ENCODE assay signal across 8 cellular contexts in the genomic region with DNA sequence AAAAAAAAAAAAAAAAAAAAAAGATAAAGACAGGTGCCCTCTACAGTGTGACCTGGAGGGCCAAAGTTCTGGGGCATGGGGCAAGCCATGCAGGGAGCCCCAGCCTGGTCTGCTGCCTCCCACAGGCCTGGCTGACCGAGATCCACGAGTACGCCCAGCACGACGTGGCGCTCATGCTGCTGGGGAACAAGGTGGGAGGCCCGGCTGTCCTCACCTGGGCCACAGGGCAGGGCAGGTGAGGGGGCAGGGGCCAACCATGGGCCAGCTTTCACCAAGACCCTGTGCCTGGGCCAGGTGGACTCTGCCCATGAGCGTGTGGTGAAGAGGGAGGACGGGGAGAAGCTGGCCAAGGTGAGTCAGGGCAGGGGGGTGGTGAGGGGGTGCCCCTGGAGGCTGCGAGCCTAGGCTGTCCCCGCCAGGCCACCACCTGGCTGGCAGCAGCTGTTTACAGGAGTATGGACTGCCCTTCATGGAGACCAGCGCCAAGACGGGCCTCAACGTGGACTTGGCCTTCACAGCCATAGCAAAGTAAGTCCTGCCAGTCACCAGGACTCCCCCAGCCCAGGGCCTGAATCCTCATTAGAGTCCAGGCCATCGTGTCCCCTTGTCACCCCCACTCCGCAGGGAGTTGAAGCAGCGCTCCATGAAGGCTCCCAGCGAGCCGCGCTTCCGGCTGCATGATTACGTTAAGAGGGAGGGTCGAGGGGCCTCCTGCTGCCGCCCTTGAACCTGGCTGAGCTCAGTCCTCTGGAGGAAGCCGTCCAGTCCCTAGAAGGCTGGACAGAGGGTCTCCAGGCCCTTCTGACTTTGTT. TPM values are rescaled to one million over a fixed set of nuclear protein-coding genes. Genes with fewer than 3 reads are reported as not detected.
DNase-seq lines count a peak whose midpoint lies in the region; TF ChIP-seq lines count a peak whose summit lies in the region.

No MANE protein-coding gene starts in this region.

- H3K4me1 ChIP-seq in colonic mucosa, result peaks cover 55% of the 10 kb centered on the region

- H3K9me3 ChIP-seq in colonic mucosa, result no peaks in the 10 kb centered on the region

- H3K4me1 Mint-ChIP-seq in activated CD4-positive, alpha-beta T cell treated with anti-CD3 and anti-CD28 coated beads, Interleukin-2, amount 10 ng/mL, durations not matched to agents 24 days and 14 days, result peaks cover 27% of the 10 kb centered on the region
- peaks cover 47% of the 10 kb centered on the region for H3K4me1 Mint-ChIP-seq in nephron

- H3K4me3 Mint-ChIP-seq in activated CD4-positive, alpha-beta T cell treated with anti-CD3 and anti-CD28 coated beads, Interleukin-2, amount 10 ng/mL, durations not matched to agents 24 days and 14 days, result peak overlapping the region; percentile 92
- peak overlapping the region; percentile 85 to 88 (median 85) for H3K4me3 Mint-ChIP-seq in nephron

- H3K36me3 ChIP-seq in colonic mucosa, result no peaks in the 10 kb centered on the region

- peak overlapping the region; percentile 92 for H3K27ac Mint-ChIP-seq in activated CD4-positive, alpha-beta T cell treated with anti-CD3 and anti-CD28 coated beads, Interleukin-2, amount 10 ng/mL, durations not matched to agents 24 days and 14 days
- H3K27ac Mint-ChIP-seq in nephron, result peak overlapping the region; percentile 29 to 88 (median 52)

- no peaks in the 10 kb centered on the region for H3K27me3 ChIP-seq in colonic mucosa

- DNase-seq in activated CD4-positive, alpha-beta T cell treated with anti-CD3 and anti-CD28 coated beads, Interleukin-2, amount 10 ng/mL, durations not matched to agents 24 days and 14 days, result peak; percentile 68
- DNase-seq in activated CD4-positive, alpha-beta T cell treated with anti-CD3 and anti-CD28 coated beads, Interleukin-2, amount 50 U/mL, for 1 hour, result no peak
- DNase-seq in RPMI8226 (peak; percentile 76), colonic mucosa (peak; percentile 58), HuH-7 (ENCODE audit: low spot score) (no peak), HPDE6-E6E7 (ENCODE audit: extremely low spot score) (no peak), NCI-H524 treated with DMSO at 0.1 percent for 48 hours (lab: John Stamatoyannopoulos, UW) (no peak)

- H3K27me3 Mint-ChIP-seq in activated CD4-positive, alpha-beta T cell treated with anti-CD3 and anti-CD28 coated beads, Interleukin-2, amount 10 ng/mL, durations not matched to agents 24 days and 14 days, result peaks cover 2% of the 10 kb centered on the region
- no peaks in the 10 kb centered on the region for H3K27me3 Mint-ChIP-seq in nephron (ENCODE audit: low read depth)

- intact Hi-C loops in activated CD4-positive, alpha-beta T cell treated with anti-CD3 and anti-CD28 coated beads, Interleukin-2, amount 10 ng/mL, durations not matched to agents 24 days and 14 days (cut with micrococcal nuclease), result no loop called here
- intact Hi-C loops in colonic mucosa (cut with DNase I), result no loop called here

- no peaks in the 10 kb centered on the region for H3K9me3 Mint-ChIP-seq in activated CD4-positive, alpha-beta T cell treated with anti-CD3 and anti-CD28 coated beads, Interleukin-2, amount 10 ng/mL, durations not matched to agents 24 days and 14 days
- no peaks in the 10 kb centered on the region for H3K9me3 Mint-ChIP-seq in nephron

- peak overlapping the region; percentile 76 for H3K4me3 ChIP-seq in colonic mucosa

- peak overlapping the region; percentile 67 for H3K27ac ChIP-seq in colonic mucosa

- TF ChIP-seq CTCF in colonic mucosa (IDR thresholded peaks at IDR 0.05) (no peak), nephron (IDR thresholded peaks at IDR 0.05; ENCODE audit: unreplicated experiment in 3 of 3) (no peak)

- H3K9ac ChIP-seq in colonic mucosa (ENCODE audit: low read depth in 2 of 2, low read length in 2 of 2), result peak overlapping the region; percentile 67 to 100

- peaks cover 47% of the 10 kb centered on the region for H3K36me3 Mint-ChIP-seq in activated CD4-positive, alpha-beta T cell treated with anti-CD3 and anti-CD28 coated beads, Interleukin-2, amount 10 ng/mL, durations not matched to agents 24 days and 14 days (ENCODE audit: low read depth)
- H3K36me3 Mint-ChIP-seq in nephron (ENCODE audit: low read depth), result peaks cover 5% of the 10 kb centered on the region

RNA-seq across cellular contexts. Expression of a gene that starts 2.7 kb away (rescaled TPM):
- total RNA-seq in activated CD4-positive, alpha-beta T cell treated with anti-CD3 and anti-CD28 coated beads, Interleukin-2, amount 10 ng/mL, durations not matched to agents 24 days and 14 days, result 68.7 and 80.3 TPM in 2 replicates
- total RNA-seq in colonic mucosa, result 100 to 1,000 TPM; 102 to 131 TPM

RNA-seq across cellular contexts. Expression of a gene that starts 4.5 kb away (rescaled TPM):
- total RNA-seq in activated CD4-positive, alpha-beta T cell treated with anti-CD3 and anti-CD28 coated beads, Interleukin-2, amount 10 ng/mL, durations not matched to agents 24 days and 14 days, result 0.83 and 1.0 TPM in 2 replicates
- total RNA-seq in colonic mucosa, result 10 to 100 TPM; 18.2 to 24.5 TPM

RNA-seq across cellular contexts. Expression of a gene that starts 17.2 kb away (rescaled TPM):
- total RNA-seq in activated CD4-positive, alpha-beta T cell treated with anti-CD3 and anti-CD28 coated beads, Interleukin-2, amount 10 ng/mL, durations not matched to agents 24 days and 14 days, result 91.4 and 93.3 TPM in 2 replicates
- 10 to 100 TPM; 48.2 to 83.5 TPM for total RNA-seq in colonic mucosa

RNA-seq across cellular contexts. Expression of a gene that starts 43.5 kb away (rescaled TPM):
- total RNA-seq in activated CD4-positive, alpha-beta T cell treated with anti-CD3 and anti-CD28 coated beads, Interleukin-2, amount 10 ng/mL, durations not matched to agents 24 days and 14 days, result 2.2 and 2.3 TPM in 2 replicates
- total RNA-seq in colonic mucosa, result under 1 TPM; 0.07 to 0.27 TPM

RNA-seq across cellular contexts. Expression of a gene that starts 52.4 kb away (rescaled TPM):
- total RNA-seq in activated CD4-positive, alpha-beta T cell treated with anti-CD3 and anti-CD28 coated beads, Interleukin-2, amount 10 ng/mL, durations not matched to agents 24 days and 14 days, result 65.2 and 70.3 TPM in 2 replicates
- 10 to 100 TPM; 26.5 to 53.5 TPM for total RNA-seq in colonic mucosa

Comparison
In these comparisons a context has a peak if more than half of its experiments do, and no peak if none do; other contexts are left out.
1. DNase-seq: peak in activated CD4-positive, alpha-beta T cell treated with anti-CD3 and anti-CD28 coated beads, Interleukin-2, amount 10 ng/mL, durations not matched to agents 24 days and 14 days (single experiment), RPMI8226 (single experiment) and colonic mucosa (single experiment); none in activated CD4-positive, alpha-beta T cell treated with anti-CD3 and anti-CD28 coated beads, Interleukin-2, amount 50 U/mL, for 1 hour (single experiment), HuH-7 (single experiment), HPDE6-E6E7 (single experiment) and NCI-H524 treated with DMSO at 0.1 percent for 48 hours (single experiment).